In genomic region chr12:116718578-116719454, GRCh38 we compare ENCODE assay signal across 10 cellular contexts. TPM values are rescaled to one million over a fixed set of nuclear protein-coding genes. Genes with fewer than 3 reads are reported as not detected.
A peak's percentile ranks its signal among the peaks of the same experiment; 100 is the strongest.
DNase-seq lines count a peak whose midpoint lies in the region; ATAC-seq and TF ChIP-seq lines count a peak whose summit lies in the region.
"Had no signal": no experiment of that assay in that cellular context is flagged by ENCODE, and none has a peak within 500 bp of the region (broad histone marks: within the 10 kb centered on the region; RNA-seq: fewer than 3 reads in every experiment).

No MANE protein-coding gene starts in this region.

- peak overlapping the region; percentile 27; the same call in 1 of the 2 replicates for H3K4me2 ChIP-seq in GM23338

- H3K36me3 ChIP-seq in GM23338 (ENCODE audit: insufficient read depth), result no peaks in the 10 kb centered on the region

- peaks cover 5% of the 10 kb centered on the region for H3K79me2 ChIP-seq in GM23338 (replicated peaks; ENCODE audit: insufficient read depth)

- H3K4me1 ChIP-seq in GM23338 (ENCODE audit: insufficient read depth), result peaks cover 27% of the 10 kb centered on the region

- TF ChIP-seq CTCF in GM23338 (conservative IDR thresholded peaks at IDR 0.05; ENCODE audit: low read depth in 2 of 2), result no peak
- no peak for TF ChIP-seq CTCF in fibroblast of pulmonary artery (IDR thresholded peaks at IDR 0.05; ENCODE audit: low read length, missing control alignments)

- no peaks in the 10 kb centered on the region for H3K9me3 Mint-ChIP-seq in GM23338
- H3K9me3 Mint-ChIP-seq: activated T-cell treated with anti-CD3 and anti-CD28 coated beads, Interleukin-2, amount 50 U/mL, for 4 hours had no signal

- H3K36me3 Mint-ChIP-seq in GM23338 (ENCODE audit: low read depth), result peaks cover 20% of the 10 kb centered on the region; the same call in 2 of the 3 replicates

- no peaks in the 10 kb centered on the region for H3K9me2 ChIP-seq in GM23338 (ENCODE audit: insufficient read depth)

- no peak overlapping the region for H3K4me3 Mint-ChIP-seq in GM23338
- H3K4me3 Mint-ChIP-seq: activated T-cell treated with anti-CD3 and anti-CD28 coated beads, Interleukin-2, amount 50 U/mL, for 4 hours had no signal

- DNase-seq in GM23338 (ENCODE audit: low spot score), result no peak
- DNase-seq in NCI-H774 (lab: John Stamatoyannopoulos, UW), result peak; percentile 54
- peak; percentile 53 for DNase-seq in fibroblast of pulmonary artery (ENCODE audit: low read depth)
- peak; percentile 66 for DNase-seq in retina
- no peak for DNase-seq in left colon
- no peak for DNase-seq in COLO829 (ENCODE audit: low spot score)
- no peak for DNase-seq in central memory CD4-positive, alpha-beta T cell
- DNase-seq: activated T-cell treated with anti-CD3 and anti-CD28 coated beads, Interleukin-2, amount 50 U/mL, for 4 hours; stimulated activated CD4-positive, alpha-beta T cell treated with anti-CD3 and anti-CD28 coated beads, Interleukin-12 subunit alpha, Interleukin-12 subunit beta, amount 100 ng/mL, for 4 hours had no signal

- H3K27me3 Mint-ChIP-seq in GM23338 (ENCODE audit: insufficient read depth, low read depth, poor library complexity), result no peaks in the 10 kb centered on the region

- peak overlapping the region; percentile 78; the same call in 1 of the 2 replicates for H3K27ac Mint-ChIP-seq in GM23338

- ATAC-seq in GM23338, result no peak
- no peak for ATAC-seq in GM18907 (IDR thresholded peaks at IDR 0.05; ENCODE audit: unreplicated experiment)
- no peak for ATAC-seq in left colon
- ATAC-seq: activated T-cell treated with anti-CD3 and anti-CD28 coated beads, Interleukin-2, amount 50 U/mL, for 4 hours had no signal

- no peak overlapping the region for H2AFZ ChIP-seq in GM23338

- H3K4me3 ChIP-seq in GM23338 (no peak overlapping the region), fibroblast of pulmonary artery (replicated peaks; ENCODE audit: low read depth, low read length) (no peak overlapping the region)

- peaks cover 5% of the 10 kb centered on the region for H4K20me1 ChIP-seq in GM23338 (replicated peaks; ENCODE audit: insufficient read depth)

- peaks cover 17% of the 10 kb centered on the region for H3K4me1 Mint-ChIP-seq in GM23338

- H3K27me3 ChIP-seq in GM23338 (ENCODE audit: insufficient read depth), result no peaks in the 10 kb centered on the region

- intact Hi-C loops in left colon (cut with DNase I, micrococcal nuclease), result no loop called here

- H3K27ac ChIP-seq in GM23338 (ENCODE audit: low read depth), result peak overlapping the region; percentile 60

- no peaks in the 10 kb centered on the region for H3F3A ChIP-seq in GM23338 (replicated peaks; ENCODE audit: low read depth)

TF ChIP-seq in GM23338, 12 proteins besides CTCF, POLR2A, EP300 and RAD21 (continues in another document):
- no peak for TF ChIP-seq JUNB (IDR thresholded peaks at IDR 0.05; ENCODE audit: unreplicated experiment)
- no peak for TF ChIP-seq CREB1 (CRISPR knock-in tag; IDR thresholded peaks at IDR 0.05; ENCODE audit: low read depth)
- TF ChIP-seq REST (IDR thresholded peaks at IDR 0.05; ENCODE audit: unreplicated experiment), result no peak
- no peak for TF ChIP-seq ETS1 (IDR thresholded peaks at IDR 0.05)
- no peak for TF ChIP-seq ZNF331 (CRISPR knock-in tag; IDR thresholded peaks at IDR 0.05; ENCODE audit: low read depth)
- TF ChIP-seq NANOG (IDR thresholded peaks at IDR 0.05; ENCODE audit: borderline replicate concordance), result no peak
- no peak for TF ChIP-seq POLR2AphosphoS5 (IDR thresholded peaks at IDR 0.05; ENCODE audit: low read depth)
- no peak for TF ChIP-seq EZH2 (IDR thresholded peaks at IDR 0.05; ENCODE audit: low read depth, unreplicated experiment)
- TF ChIP-seq STAT1 (IDR thresholded peaks at IDR 0.05; ENCODE audit: unreplicated experiment), result no peak
- TF ChIP-seq EZH2phosphoT487 (IDR thresholded peaks at IDR 0.05; ENCODE audit: unreplicated experiment), result no peak

RNA-seq across cellular contexts. Expression of gene SPRING1, which starts 19.1 kb away (rescaled TPM):
- 51.3 and 57.1 TPM in 2 replicates for total RNA-seq in GM23338 (2014; rRNA removed; shearing (Covaris generic))
- polyA plus RNA-seq in GM23338 (2016; fragmentation: Nextera tagmentation; extraction: Ambion mirVana), result 6.6 and 8.2 TPM in 2 replicates
- total RNA-seq in left colon, result 10 to 100 TPM; 55.9 to 58.5 TPM

RNA-seq across cellular contexts. Expression of gene RNFT2, which starts 19.3 kb away (rescaled TPM):
- total RNA-seq in GM23338 (2014; rRNA removed; shearing (Covaris generic)), result 19.7 and 22.9 TPM in 2 replicates
- polyA plus RNA-seq in GM23338 (2016; fragmentation: Nextera tagmentation; extraction: Ambion mirVana), result 19.3 and 21.5 TPM in 2 replicates
- total RNA-seq in left colon, result 1 to 10 TPM; 2.3 to 2.8 TPM

Comparison
In these comparisons a context has a peak if more than half of its experiments do, and no peak if none do; other contexts are left out.
1. DNase-seq: peak in NCI-H774 (single experiment), fibroblast of pulmonary artery (single experiment) and retina (single experiment); none in GM23338 (single experiment), left colon (0 of 2), COLO829 (single experiment) and central memory CD4-positive, alpha-beta T cell (single experiment).